ENCODE assay signal across 7 cellular contexts in the genomic region with DNA sequence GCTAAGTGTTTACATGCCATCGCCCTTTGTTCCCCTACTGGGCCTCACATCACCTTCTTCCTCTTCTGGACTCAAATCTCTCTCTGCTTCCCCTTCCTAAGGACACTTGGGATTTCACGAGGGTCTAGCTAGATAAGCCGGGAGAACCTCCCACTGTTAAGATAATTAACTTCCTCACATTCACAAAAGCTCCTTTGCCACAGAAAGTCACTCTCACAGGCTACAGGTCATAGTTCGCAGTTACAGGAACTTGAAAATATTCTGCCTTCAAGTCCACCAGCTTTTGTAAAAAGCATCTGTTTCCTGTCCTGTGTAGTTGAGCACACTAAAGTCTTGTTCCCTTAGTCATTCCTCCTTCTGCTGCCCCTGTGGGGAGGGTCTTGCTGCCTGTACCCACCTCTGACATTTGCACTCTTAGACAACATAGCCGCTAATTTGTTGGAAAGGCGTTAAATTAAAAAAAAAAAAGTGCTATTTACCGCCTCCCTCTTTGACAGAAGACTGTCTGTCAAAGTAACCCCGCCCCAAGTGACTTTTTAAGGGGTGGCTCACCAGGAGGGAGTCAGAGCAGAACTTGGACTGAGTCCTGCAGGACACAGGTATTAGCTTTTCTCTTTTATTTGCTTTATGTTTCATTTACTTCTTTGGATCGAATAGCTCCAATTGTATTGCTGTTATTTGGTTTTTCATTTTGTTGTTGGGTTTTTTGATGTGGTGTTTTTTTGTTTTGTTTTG. TPM values are rescaled to one million over a fixed set of nuclear protein-coding genes. Genes with fewer than 3 reads are reported as not detected.
DNase-seq lines count a peak whose midpoint lies in the region; ATAC-seq and TF ChIP-seq lines count a peak whose summit lies in the region.

No MANE protein-coding gene starts in this region.

- WGBS in mesodermal cell (ENCODE audit: insufficient coverage in 2 of 2), 2 experiments: 10 to 14% methylated on average over 4 to 7 of the region's 9 CpGs
- WGBS in upper lobe of left lung, 2 donors: 29 to 33% methylated on average over 9 of the region's 9 CpGs

- DNase-seq in OCI-M1 (lab: John Stamatoyannopoulos, UW) (peak; percentile 85), upper lobe of left lung (no peak), NCI-H2171 treated with DMSO at 0.1 percent for 48 hours (lab: John Stamatoyannopoulos, UW) (no peak), NCI-H526 (lab: John Stamatoyannopoulos, UW) (no peak)
- peak; percentile 90 for DNase-seq in activated naive CD4-positive, alpha-beta T cell treated with anti-CD3 and anti-CD28 coated beads, Interleukin-2, amount 10 ng/mL, durations not matched to agents 7 days and 5 days

- H3K27ac ChIP-seq in mesodermal cell (ENCODE audit: low read depth, low read length, severe bottlenecking): peak overlapping the region; percentile 94
- H3K27ac ChIP-seq in upper lobe of left lung: peak overlapping the region; percentile 47 to 79 (median 76)

- H3K9me3 ChIP-seq in mesodermal cell (ENCODE audit: control insufficient read depth, low read length) (peaks cover 25% of the 10 kb centered on the region), upper lobe of left lung (peaks cover 0 to 8% (median 0%) of the 10 kb centered on the region in 4 donors)

- H3K27ac Mint-ChIP-seq in activated naive CD4-positive, alpha-beta T cell treated with anti-CD3 and anti-CD28 coated beads, Interleukin-2, amount 10 ng/mL, durations not matched to agents 7 days and 5 days: peak overlapping the region; percentile 99

- peak in 1 of 4 donors; percentile 65 for TF ChIP-seq POLR2A in upper lobe of left lung (IDR thresholded peaks at IDR 0.05)

- H3K9me3 Mint-ChIP-seq in activated naive CD4-positive, alpha-beta T cell treated with anti-CD3 and anti-CD28 coated beads, Interleukin-2, amount 10 ng/mL, durations not matched to agents 7 days and 5 days: no peaks in the 10 kb centered on the region

- peaks cover 45% of the 10 kb centered on the region for H3K36me3 Mint-ChIP-seq in activated naive CD4-positive, alpha-beta T cell treated with anti-CD3 and anti-CD28 coated beads, Interleukin-2, amount 10 ng/mL, durations not matched to agents 7 days and 5 days

- TF ChIP-seq CTCF in upper lobe of left lung (IDR thresholded peaks at IDR 0.05): no peak

- H3K4me1 ChIP-seq in mesodermal cell (ENCODE audit: control insufficient read depth, insufficient read depth, low read length, poor library complexity, severe bottlenecking) (peaks cover 19% of the 10 kb centered on the region), upper lobe of left lung (peaks cover 24 to 34% (median 29%) of the 10 kb centered on the region in 4 donors)

- H3K27me3 Mint-ChIP-seq in activated naive CD4-positive, alpha-beta T cell treated with anti-CD3 and anti-CD28 coated beads, Interleukin-2, amount 10 ng/mL, durations not matched to agents 7 days and 5 days: no peaks in the 10 kb centered on the region

- peak overlapping the region; percentile 36 for H3K4me3 ChIP-seq in mesodermal cell (ENCODE audit: extremely low read depth, insufficient read depth, low read length, poor library complexity, severe bottlenecking)
- peak overlapping the region in 3 of 4 donors; percentile 12 to 38 (median 36) for H3K4me3 ChIP-seq in upper lobe of left lung

- peak; percentile 39 for ATAC-seq in GM21526 (IDR thresholded peaks at IDR 0.05; ENCODE audit: low FRiP score, unreplicated experiment)
- ATAC-seq in upper lobe of left lung (ENCODE audit: low FRiP score in 2 of 2): peak in 1 of 2 donors; percentile 48

- H3K36me3 ChIP-seq in mesodermal cell (ENCODE audit: control insufficient read depth, insufficient read depth, low read length) (peaks cover 20% of the 10 kb centered on the region), upper lobe of left lung (no peaks in the 10 kb centered on the region)

- CTCF ChIA-PET in activated naive CD4-positive, alpha-beta T cell treated with anti-CD3 and anti-CD28 coated beads, Interleukin-2, amount 10 ng/mL, durations not matched to agents 7 days and 5 days (lab: Charles Lee): interaction anchor here (15.3 kb wide), 1 partner anchor 15 kb away, joined by 376 read pairs; no protein-coding TSS in a partner anchor

- H3K4me1 Mint-ChIP-seq in activated naive CD4-positive, alpha-beta T cell treated with anti-CD3 and anti-CD28 coated beads, Interleukin-2, amount 10 ng/mL, durations not matched to agents 7 days and 5 days: peaks cover 63% of the 10 kb centered on the region

- no peaks in the 10 kb centered on the region for H3K27me3 ChIP-seq in upper lobe of left lung

- no peak for TF ChIP-seq EP300 in upper lobe of left lung (IDR thresholded peaks at IDR 0.05)

- peak overlapping the region; percentile 100 for H3K4me3 Mint-ChIP-seq in activated naive CD4-positive, alpha-beta T cell treated with anti-CD3 and anti-CD28 coated beads, Interleukin-2, amount 10 ng/mL, durations not matched to agents 7 days and 5 days

RNA-seq across cellular contexts. Expression of gene CEACAM21, which starts 26.8 kb away (rescaled TPM):
- 9.5 TPM for polyA plus RNA-seq in mesodermal cell (2013, experiment 1 of 2)
- polyA plus RNA-seq in mesodermal cell (2013, experiment 2 of 2): 5.1 TPM
- 10 to 100 TPM in 4 of 6 donors, 1 to 10 TPM in 2; 2.3 to 22.4 (median 16.3) TPM for total RNA-seq in upper lobe of left lung

Comparison
In these comparisons a context has a peak if more than half of its experiments do, and no peak if none do; other contexts are left out.
1. DNase-seq: peak in OCI-M1 (single experiment) and activated naive CD4-positive, alpha-beta T cell treated with anti-CD3 and anti-CD28 coated beads, Interleukin-2, amount 10 ng/mL, durations not matched to agents 7 days and 5 days (single experiment); none in upper lobe of left lung (0 of 2), NCI-H2171 treated with DMSO at 0.1 percent for 48 hours (single experiment) and NCI-H526 (0 of 2).